Comparison of ENCODE assay signal across 8 cellular contexts in the genomic region with DNA sequence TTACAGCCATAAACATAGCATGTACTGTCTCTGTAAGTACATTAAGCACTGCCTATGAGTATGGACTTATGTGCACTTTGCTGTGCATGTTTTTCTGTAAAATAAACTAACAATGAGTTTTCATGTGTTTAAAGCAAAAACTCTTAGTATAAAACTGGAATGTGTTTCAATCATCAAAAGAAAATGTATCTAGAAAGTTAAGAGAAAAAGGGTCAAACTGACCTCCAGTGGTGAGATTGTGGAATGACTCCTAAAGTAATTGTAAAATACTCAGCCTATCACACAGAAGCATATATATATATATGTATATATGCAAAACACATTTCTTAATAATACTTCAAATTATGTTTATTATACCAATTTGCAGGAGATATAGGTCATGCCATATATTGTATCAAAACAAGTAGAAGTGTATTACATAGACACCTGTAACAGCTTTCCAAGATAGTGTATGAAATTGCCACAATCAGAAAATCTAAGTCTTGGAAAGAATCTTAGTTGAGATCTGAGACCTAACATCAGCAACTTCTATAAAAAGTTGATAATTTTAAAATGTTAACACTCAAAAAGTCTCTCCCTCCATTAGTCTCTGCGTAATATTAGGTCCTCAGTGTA.
DNase-seq lines count a peak whose midpoint lies in the region; ATAC-seq, FAIRE-seq and TF ChIP-seq lines count a peak whose summit lies in the region.

No MANE protein-coding gene starts in this region.

- WGBS in esophagus muscularis mucosa: 100% methylated on average over 1 of the region's 1 CpG
- 98% methylated on average over 1 of the region's 1 CpG for WGBS in smooth muscle cell (ENCODE audit: low lambda C conversion rate)

- TF ChIP-seq POLR2A in GM12891 (IDR thresholded peaks at IDR 0.05; ENCODE audit: low read depth, low read length): no peak
- no peak for TF ChIP-seq POLR2A in esophagus muscularis mucosa (IDR thresholded peaks at IDR 0.05; ENCODE audit: low read depth)

- H3K9me3 ChIP-seq in PC-3 (ENCODE audit: low read length) (no peaks in the 10 kb centered on the region), esophagus muscularis mucosa (no peaks in the 10 kb centered on the region), smooth muscle cell (replicated peaks; ENCODE audit: low read depth) (no peaks in the 10 kb centered on the region), T-helper 17 cell (ENCODE audit: control insufficient read depth, low read length, poor library complexity, severe bottlenecking) (no peaks in the 10 kb centered on the region)

- H4K20me1 ChIP-seq in PC-3 (ENCODE audit: low read length) (no peaks in the 10 kb centered on the region), smooth muscle cell (ENCODE audit: low read depth) (no peaks in the 10 kb centered on the region)

- peak; percentile 69 for TF ChIP-seq CTCF in 22Rv1 (IDR thresholded peaks at IDR 0.05)
- TF ChIP-seq CTCF in PC-3 (conservative IDR thresholded peaks at IDR 0.05; ENCODE audit: low read depth, low read length): peak; percentile 81
- peak; percentile 69 to 75 (median 72) for TF ChIP-seq CTCF in esophagus muscularis mucosa (IDR thresholded peaks at IDR 0.05)
- TF ChIP-seq CTCF in smooth muscle cell (IDR thresholded peaks at IDR 0.05; ENCODE audit: borderline replicate concordance, insufficient read depth, poor library complexity, severe bottlenecking): peak; percentile 75

- H3K27me3 Mint-ChIP-seq in T-helper 17 cell: peaks cover 7% of the 10 kb centered on the region

- CTCF ChIA-PET in PC-3 (lab: Charles Lee): no interaction called here

- peaks cover 2% of the 10 kb centered on the region for H3K36me3 Mint-ChIP-seq in T-helper 17 cell (ENCODE audit: low read depth)

- no peak for DNase-seq in GM12891 (ENCODE audit: insufficient read length, low spot score)
- peak; percentile 69 for DNase-seq in PC-3
- DNase-seq in esophagus muscularis mucosa (ENCODE audit: extremely low spot score): no peak
- DNase-seq in smooth muscle cell (lab: John Stamatoyannopoulos, UW; ENCODE audit: unreplicated experiment): no peak
- no peak for DNase-seq in T-helper 17 cell
- DNase-seq in GF-D8 (lab: John Stamatoyannopoulos, UW): no peak

- H3K27ac ChIP-seq in 22Rv1: no peak overlapping the region
- H3K27ac ChIP-seq in PC-3 (ENCODE audit: low read length): no peak overlapping the region
- no peak overlapping the region for H3K27ac ChIP-seq in esophagus muscularis mucosa (replicated peaks in 1 of 4)
- H3K27ac ChIP-seq in smooth muscle cell (ENCODE audit: low read depth): no peak overlapping the region

- H3K4me2 ChIP-seq in PC-3 (ENCODE audit: low read length) (no peak overlapping the region), smooth muscle cell (no peak overlapping the region)

- H3K79me2 ChIP-seq in PC-3 (ENCODE audit: low read length) (no peaks in the 10 kb centered on the region), smooth muscle cell (ENCODE audit: low read depth) (no peaks in the 10 kb centered on the region)

- ATAC-seq in PC-3 (peak; percentile 61), T-helper 17 cell (no peak), GM21528 (IDR thresholded peaks at IDR 0.05; ENCODE audit: low FRiP score, unreplicated experiment) (no peak)

- peak; percentile 41 for FAIRE-seq in GM12891 (lab: Jason Lieb, UNC)

- no TSS peak for BruUV-seq in PC-3 (replicated peaks; lab: Mats Ljungman, UMichigan)

- no peak overlapping the region for H3K4me3 ChIP-seq in PC-3 (ENCODE audit: low read length)
- no peak overlapping the region for H3K4me3 ChIP-seq in esophagus muscularis mucosa
- H3K4me3 ChIP-seq in smooth muscle cell: no peak overlapping the region

- H3K4me3 Mint-ChIP-seq in T-helper 17 cell: no peak overlapping the region

- no peak overlapping the region for H3K27ac Mint-ChIP-seq in T-helper 17 cell

- no peaks in the 10 kb centered on the region for H3K27me3 ChIP-seq in PC-3 (ENCODE audit: low read length)
- H3K27me3 ChIP-seq in esophagus muscularis mucosa: no peaks in the 10 kb centered on the region
- no peaks in the 10 kb centered on the region for H3K27me3 ChIP-seq in smooth muscle cell (ENCODE audit: low read depth)

- H3K4me1 ChIP-seq in PC-3 (ENCODE audit: insufficient read depth, low read length) (0 out of 2 replicates have a peak, but pooled peaks cover 3% of the 10 kb centered on the region), esophagus muscularis mucosa (peaks cover 0 to 31% (median 17%) of the 10 kb centered on the region in 4 donors), smooth muscle cell (ENCODE audit: low read depth) (peaks cover 4% of the 10 kb centered on the region)

- intact Hi-C loops in PC-3 (cut with micrococcal nuclease) (loop anchor here (1.0 to 5.0 kb wide), 3 partner anchors 38 to 333 kb away; no protein-coding TSS in a partner anchor), esophagus muscularis mucosa (cut with DNase I) (loop anchor here (5.0 kb wide), 3 partner anchors 148 to 338 kb away; no protein-coding TSS in a partner anchor)

- H3K9me2 ChIP-seq in PC-3 (replicated peaks; ENCODE audit: low read length): no peaks in the 10 kb centered on the region

- H3K36me3 ChIP-seq in PC-3 (ENCODE audit: low read depth, low read length) (no peaks in the 10 kb centered on the region), esophagus muscularis mucosa (no peaks in the 10 kb centered on the region), smooth muscle cell (ENCODE audit: low read depth) (no peaks in the 10 kb centered on the region)

- POLR2A ChIA-PET in PC-3 (lab: Charles Lee; ENCODE audit: unreplicated experiment): interaction anchor here (0.6 kb wide), 1 partner anchor 345 kb away, joined by 3 read pairs; no protein-coding TSS in a partner anchor

- H3F3A ChIP-seq in PC-3 (ENCODE audit: low read length, unreplicated experiment): no peaks in the 10 kb centered on the region
- no peaks in the 10 kb centered on the region for H3F3A ChIP-seq in smooth muscle cell (ENCODE audit: low read depth)

- H3K9ac ChIP-seq in PC-3 (ENCODE audit: low read length) (no peak overlapping the region), smooth muscle cell (ENCODE audit: low read depth) (no peak overlapping the region)

- H3K4me1 Mint-ChIP-seq in T-helper 17 cell: no peaks in the 10 kb centered on the region

- TF ChIP-seq EP300 in esophagus muscularis mucosa (IDR thresholded peaks at IDR 0.05): no peak

- H2AFZ ChIP-seq in PC-3 (ENCODE audit: low read length): no peak overlapping the region
- H2AFZ ChIP-seq in smooth muscle cell (ENCODE audit: low read depth): no peak overlapping the region

TF ChIP-seq in GM12891, 5 proteins besides CTCF, POLR2A, EP300 and RAD21:
- TF ChIP-seq POU2F2 (IDR thresholded peaks at IDR 0.05; ENCODE audit: low read depth, low read length): no peak
- TF ChIP-seq PAX5 (IDR thresholded peaks at IDR 0.05; ENCODE audit: insufficient read depth, low read length, severe bottlenecking): no peak
- TF ChIP-seq TAF1 (IDR thresholded peaks at IDR 0.05; ENCODE audit: low read depth, low read length): no peak
- TF ChIP-seq SPI1 (IDR thresholded peaks at IDR 0.05; ENCODE audit: low read depth, low read length): no peak
- no peak for TF ChIP-seq POLR2AphosphoS5 (IDR thresholded peaks at IDR 0.05; ENCODE audit: low read depth, low read length)
